ENCODE assay signal across 8 cellular contexts in genomic region chr7:151082151-151083070, GRCh38. TPM values are rescaled to one million over a fixed set of nuclear protein-coding genes. Genes with fewer than 3 reads are reported as not detected.
A peak's percentile ranks its signal among the peaks of the same experiment; 100 is the strongest.
DNase-seq lines count a peak whose midpoint lies in the region; ATAC-seq and TF ChIP-seq lines count a peak whose summit lies in the region.

No MANE protein-coding gene starts in this region.

- peaks cover 0 to 69% of the 10 kb centered on the region in 2 donors for H3K4me1 ChIP-seq in right atrium auricular region
- H3K4me1 ChIP-seq in skeletal muscle tissue (ENCODE audit: control insufficient read depth in 3 of 3, insufficient read depth in 3 of 3, low read length in 3 of 3), result peaks cover 52 to 62% (median 55%) of the 10 kb centered on the region in 3 donors

- peak; percentile 4 for DNase-seq in HCEC 1CT
- DNase-seq in right atrium auricular region (ENCODE audit: low spot score), result no peak
- DNase-seq in NCI-H2196 (lab: John Stamatoyannopoulos, UW; ENCODE audit: unreplicated experiment), result no peak

- TF ChIP-seq CTCF in WI38 (IDR thresholded peaks at IDR 0.05; ENCODE audit: low read depth, low read length) (no peak), right atrium auricular region (IDR thresholded peaks at IDR 0.05) (no peak)

- H3K9me3 ChIP-seq in right atrium auricular region (no peaks in the 10 kb centered on the region), skeletal muscle tissue (ENCODE audit: control insufficient read depth in 3 of 3, low read length in 3 of 3) (no peaks in the 10 kb centered on the region)

- no peak for ATAC-seq in GM21515 (IDR thresholded peaks at IDR 0.05; ENCODE audit: unreplicated experiment)
- ATAC-seq in GM19328 (IDR thresholded peaks at IDR 0.05; ENCODE audit: unreplicated experiment), result no peak
- ATAC-seq in GM21528 (IDR thresholded peaks at IDR 0.05; ENCODE audit: low FRiP score, unreplicated experiment), result no peak

- H3K9ac ChIP-seq in skeletal muscle tissue (ENCODE audit: low read depth in 1 of 3, low read length in 3 of 3), result peak overlapping the region; percentile 64 to 95 (median 71)

- H3K36me3 ChIP-seq in right atrium auricular region (no peaks in the 10 kb centered on the region), skeletal muscle tissue (ENCODE audit: control insufficient read depth in 3 of 3, insufficient read depth in 3 of 3, low read length in 3 of 3) (peaks cover 2 to 9% (median 4%) of the 10 kb centered on the region in 3 donors)

- H3K4me3 ChIP-seq in WI38 (ENCODE audit: low read depth, low read length) (peak overlapping the region; percentile 67), right atrium auricular region (peak overlapping the region; percentile 81 to 98), skeletal muscle tissue (ENCODE audit: low read length in 3 of 3) (peak overlapping the region; percentile 64 to 95 (median 79))

- H3K27ac ChIP-seq in right atrium auricular region (peak overlapping the region; percentile 95 to 96), skeletal muscle tissue (ENCODE audit: low read depth, low read length) (peak overlapping the region; percentile 91)

- H3K27me3 ChIP-seq in right atrium auricular region (no peaks in the 10 kb centered on the region), skeletal muscle tissue (ENCODE audit: control insufficient read depth in 3 of 3, insufficient read depth in 3 of 3, low read length in 3 of 3) (no peaks in the 10 kb centered on the region)

RNA-seq across cellular contexts. Expression of gene TMUB1, which starts 0.9 kb away (rescaled TPM):
- total RNA-seq in right atrium auricular region, result 10 to 100 TPM; 28.0 to 53.6 TPM
- 12.5 TPM for total RNA-seq in skeletal muscle tissue

RNA-seq across cellular contexts. Expression of gene FASTK, which starts 1.8 kb away (rescaled TPM):
- 10 to 100 TPM; 85.9 to 96.4 TPM for total RNA-seq in right atrium auricular region
- 55.3 TPM for total RNA-seq in skeletal muscle tissue

RNA-seq across cellular contexts. Expression of gene AGAP3, which starts 3.9 kb away (rescaled TPM):
- 10 to 100 TPM; 29.8 to 42.1 TPM for total RNA-seq in right atrium auricular region
- total RNA-seq in skeletal muscle tissue, result 28.7 TPM

RNA-seq across cellular contexts. Expression of gene SLC4A2, which starts 23.0 kb away (rescaled TPM):
- total RNA-seq in right atrium auricular region, result 100 to 1,000 TPM in 1 of 2 donors, 10 to 100 TPM in 1; 55.3 to 114 TPM
- total RNA-seq in skeletal muscle tissue, result 31.3 TPM

RNA-seq across cellular contexts. Expression of gene CDK5, which starts 24.7 kb away (rescaled TPM):
- total RNA-seq in right atrium auricular region, result 1 to 10 TPM; 4.4 to 4.9 TPM
- total RNA-seq in skeletal muscle tissue, result 5.7 TPM
